In the genomic region with DNA sequence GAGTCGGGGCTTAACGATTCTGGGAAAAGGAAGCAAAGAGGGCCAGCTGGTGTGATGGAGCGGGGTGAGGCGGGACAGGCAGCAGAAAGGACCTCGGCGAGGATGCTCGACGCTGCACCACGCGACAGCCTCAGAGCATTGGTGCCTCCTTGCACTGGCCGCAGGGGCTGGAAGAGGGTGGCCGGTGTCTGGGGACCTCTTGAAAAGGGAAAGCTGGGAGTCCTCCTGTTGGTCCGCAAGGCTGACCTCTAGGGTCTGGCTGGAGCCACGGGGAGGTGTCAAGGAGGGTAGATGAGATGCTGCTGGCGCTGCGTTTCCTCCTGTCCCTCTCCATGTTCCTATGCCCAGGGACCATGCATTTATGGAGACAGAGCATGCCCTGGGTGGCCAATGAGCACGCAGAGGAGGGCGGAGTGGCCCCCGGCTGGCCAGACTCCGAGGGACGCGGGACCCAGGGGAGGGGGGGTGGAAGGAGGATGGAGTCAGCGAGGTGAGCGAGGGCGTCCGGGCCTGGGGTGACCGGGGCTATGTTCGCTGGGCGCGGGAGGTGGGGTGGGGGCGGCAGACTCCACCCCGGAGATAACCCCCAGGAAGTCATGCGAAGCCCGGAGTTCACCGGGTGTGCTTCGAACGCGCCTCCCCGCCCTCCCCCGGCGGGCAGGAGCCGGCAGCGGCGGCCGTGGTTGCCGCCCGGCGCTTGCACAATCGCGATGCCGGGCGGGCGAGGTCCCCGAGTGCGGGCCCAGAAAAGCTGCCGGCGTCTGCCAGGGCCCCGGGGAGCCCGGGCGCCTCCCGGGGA, we compare ENCODE assay signal across 7 cellular contexts. TPM values are rescaled to one million over a fixed set of nuclear protein-coding genes. Genes with fewer than 3 reads are reported as not detected.
DNase-seq lines count a peak whose midpoint lies in the region; ATAC-seq lines count a peak whose summit lies in the region.

Gene CYP24A1 (minus strand): TSS at position 334 of the 799 bp plus-strand sequence. CDS start 407 bp downstream, outside the sequence.

- DNase-seq in NOMO-1 treated with dmso at 0.1 percent for 144 hours (lab: John Stamatoyannopoulos, UW; ENCODE audit: unreplicated experiment), result peak; percentile 25
- peak; percentile 60 for DNase-seq in retina
- DNase-seq in effector CD4-positive, alpha-beta T cell, result no peak

- ATAC-seq in GM18511 (IDR thresholded peaks at IDR 0.05; ENCODE audit: unreplicated experiment) (peak; percentile 48), esophagus mucosa (peak; percentile 58), HG03025 (IDR thresholded peaks at IDR 0.05; ENCODE audit: low FRiP score, unreplicated experiment) (no peak), GM21717 (IDR thresholded peaks at IDR 0.05; ENCODE audit: unreplicated experiment) (no peak)

RNA-seq across cellular contexts. Expression of gene CYP24A1, which starts in this region (rescaled TPM):
- total RNA-seq in esophagus mucosa, result 1.3 TPM

Comparison
In these comparisons a context has a peak if more than half of its experiments do, and no peak if none do; other contexts are left out.
1. ATAC-seq: peak in GM18511 (single experiment) and esophagus mucosa (single experiment); none in HG03025 (single experiment) and GM21717 (single experiment).